ENCODE assay signal across 1 cellular context in the genomic region with DNA sequence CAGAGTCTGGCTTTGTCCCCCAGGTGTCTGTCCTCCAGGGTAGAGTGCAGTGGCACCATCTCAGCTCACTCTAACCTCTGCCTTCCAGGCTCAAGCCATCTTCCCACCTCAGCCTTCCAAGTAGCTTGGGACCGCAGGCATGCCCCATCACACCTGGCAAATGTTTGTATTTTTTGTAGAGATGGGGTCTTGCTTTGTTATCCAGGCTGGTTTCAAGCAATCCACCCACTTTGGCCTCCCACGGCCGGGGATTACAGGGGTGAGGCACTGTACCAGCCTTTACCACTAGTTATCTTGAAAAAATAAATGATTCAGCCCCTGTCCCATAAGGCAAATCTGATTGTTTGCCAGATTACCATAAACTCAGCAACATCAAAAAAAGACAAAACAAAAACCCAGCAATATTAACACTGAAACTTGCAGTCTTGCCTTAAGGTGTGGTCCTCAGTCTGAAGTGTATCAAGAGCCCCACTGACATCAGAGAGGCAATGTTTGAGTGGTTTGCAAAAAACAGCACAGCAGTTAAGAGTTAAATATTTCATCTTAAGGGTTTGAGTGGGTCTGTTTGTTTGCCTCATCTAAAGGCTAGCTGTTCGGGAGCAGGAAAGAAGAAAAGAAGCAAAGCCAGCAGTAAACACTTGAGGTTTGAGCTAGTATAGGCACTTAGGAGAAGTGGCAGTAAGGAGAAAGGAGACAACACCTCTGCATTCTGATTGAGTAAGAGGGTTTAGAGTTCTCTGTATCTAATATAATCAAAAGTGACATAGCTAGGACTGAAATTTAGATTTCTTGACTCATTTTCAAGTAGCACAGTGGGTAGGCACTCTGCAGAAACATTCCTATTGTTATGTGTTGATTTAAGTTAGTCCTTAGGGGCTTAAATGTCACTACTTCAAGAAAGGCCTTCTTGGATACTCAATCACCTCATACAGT.
TF ChIP-seq lines count a peak whose summit lies in the region.

No MANE protein-coding gene starts in this region.

TF ChIP-seq in GM12878, 131 proteins besides CTCF, POLR2A, EP300 and RAD21 (continued from another document):
- TF ChIP-seq, protein P1, sequence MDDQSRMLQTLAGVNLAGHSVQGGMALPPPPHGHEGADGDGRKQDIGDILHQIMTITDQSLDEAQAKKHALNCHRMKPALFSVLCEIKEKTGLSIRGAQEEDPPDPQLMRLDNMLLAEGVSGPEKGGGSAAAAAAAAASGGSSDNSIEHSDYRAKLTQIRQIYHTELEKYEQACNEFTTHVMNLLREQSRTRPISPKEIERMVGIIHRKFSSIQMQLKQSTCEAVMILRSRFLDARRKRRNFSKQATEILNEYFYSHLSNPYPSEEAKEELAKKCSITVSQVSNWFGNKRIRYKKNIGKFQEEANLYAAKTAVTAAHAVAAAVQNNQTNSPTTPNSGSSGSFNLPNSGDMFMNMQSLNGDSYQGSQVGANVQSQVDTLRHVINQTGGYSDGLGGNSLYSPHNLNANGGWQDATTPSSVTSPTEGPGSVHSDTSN (IDR thresholded peaks at IDR 0.05; ENCODE audit: insufficient replicate concordance, low read depth, low read length): no peak
- no peak for TF ChIP-seq RBBP5 (conservative IDR thresholded peaks at IDR 0.05)
- no peak for TF ChIP-seq NFYA (IDR thresholded peaks at IDR 0.05; ENCODE audit: borderline replicate concordance, low read depth, low read length)
- no peak for TF ChIP-seq HCFC1 (IDR thresholded peaks at IDR 0.05; ENCODE audit: low read length)
- TF ChIP-seq EZH2 (IDR thresholded peaks at IDR 0.05; ENCODE audit: borderline replicate concordance, control insufficient read depth, low read depth, low read length): no peak
- TF ChIP-seq NFXL1 (IDR thresholded peaks at IDR 0.05; ENCODE audit: borderline replicate concordance): no peak
- TF ChIP-seq, protein P2, sequence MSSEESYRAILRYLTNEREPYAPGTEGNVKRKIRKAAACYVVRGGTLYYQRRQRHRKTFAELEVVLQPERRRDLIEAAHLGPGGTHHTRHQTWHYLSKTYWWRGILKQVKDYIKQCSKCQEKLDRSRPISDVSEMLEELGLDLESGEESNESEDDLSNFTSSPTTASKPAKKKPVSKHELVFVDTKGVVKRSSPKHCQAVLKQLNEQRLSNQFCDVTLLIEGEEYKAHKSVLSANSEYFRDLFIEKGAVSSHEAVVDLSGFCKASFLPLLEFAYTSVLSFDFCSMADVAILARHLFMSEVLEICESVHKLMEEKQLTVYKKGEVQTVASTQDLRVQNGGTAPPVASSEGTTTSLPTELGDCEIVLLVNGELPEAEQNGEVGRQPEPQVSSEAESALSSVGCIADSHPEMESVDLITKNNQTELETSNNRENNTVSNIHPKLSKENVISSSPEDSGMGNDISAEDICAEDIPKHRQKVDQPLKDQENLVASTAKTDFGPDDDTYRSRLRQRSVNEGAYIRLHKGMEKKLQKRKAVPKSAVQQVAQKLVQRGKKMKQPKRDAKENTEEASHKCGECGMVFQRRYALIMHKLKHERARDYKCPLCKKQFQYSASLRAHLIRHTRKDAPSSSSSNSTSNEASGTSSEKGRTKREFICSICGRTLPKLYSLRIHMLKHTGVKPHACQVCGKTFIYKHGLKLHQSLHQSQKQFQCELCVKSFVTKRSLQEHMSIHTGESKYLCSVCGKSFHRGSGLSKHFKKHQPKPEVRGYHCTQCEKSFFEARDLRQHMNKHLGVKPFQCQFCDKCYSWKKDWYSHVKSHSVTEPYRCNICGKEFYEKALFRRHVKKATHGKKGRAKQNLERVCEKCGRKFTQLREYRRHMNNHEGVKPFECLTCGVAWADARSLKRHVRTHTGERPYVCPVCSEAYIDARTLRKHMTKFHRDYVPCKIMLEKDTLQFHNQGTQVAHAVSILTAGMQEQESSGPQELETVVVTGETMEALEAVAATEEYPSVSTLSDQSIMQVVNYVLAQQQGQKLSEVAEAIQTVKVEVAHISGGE (CRISPR knock-in tag; IDR thresholded peaks at IDR 0.05): no peak
- TF ChIP-seq, protein P3, sequence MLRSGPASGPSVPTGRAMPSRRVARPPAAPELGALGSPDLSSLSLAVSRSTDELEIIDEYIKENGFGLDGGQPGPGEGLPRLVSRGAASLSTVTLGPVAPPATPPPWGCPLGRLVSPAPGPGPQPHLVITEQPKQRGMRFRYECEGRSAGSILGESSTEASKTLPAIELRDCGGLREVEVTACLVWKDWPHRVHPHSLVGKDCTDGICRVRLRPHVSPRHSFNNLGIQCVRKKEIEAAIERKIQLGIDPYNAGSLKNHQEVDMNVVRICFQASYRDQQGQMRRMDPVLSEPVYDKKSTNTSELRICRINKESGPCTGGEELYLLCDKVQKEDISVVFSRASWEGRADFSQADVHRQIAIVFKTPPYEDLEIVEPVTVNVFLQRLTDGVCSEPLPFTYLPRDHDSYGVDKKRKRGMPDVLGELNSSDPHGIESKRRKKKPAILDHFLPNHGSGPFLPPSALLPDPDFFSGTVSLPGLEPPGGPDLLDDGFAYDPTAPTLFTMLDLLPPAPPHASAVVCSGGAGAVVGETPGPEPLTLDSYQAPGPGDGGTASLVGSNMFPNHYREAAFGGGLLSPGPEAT (IDR thresholded peaks at IDR 0.05; ENCODE audit: low read depth): no peak
- TF ChIP-seq NR2C1 (IDR thresholded peaks at IDR 0.05): no peak
- no peak for TF ChIP-seq CREM (IDR thresholded peaks at IDR 0.05; ENCODE audit: low read depth)
- TF ChIP-seq LARP7 (IDR thresholded peaks at IDR 0.05): no peak
- TF ChIP-seq SMC3 (IDR thresholded peaks at IDR 0.05; ENCODE audit: borderline replicate concordance, low read length): no peak
- TF ChIP-seq ZBED1 (IDR thresholded peaks at IDR 0.05; ENCODE audit: borderline replicate concordance): no peak
- no peak for TF ChIP-seq MEF2A (IDR thresholded peaks at IDR 0.05; ENCODE audit: insufficient read depth, low read depth, low read length)
- no peak for TF ChIP-seq IRF4 (IDR thresholded peaks at IDR 0.05; ENCODE audit: low read depth, low read length)
- no peak for TF ChIP-seq FOXM1 (IDR thresholded peaks at IDR 0.05; ENCODE audit: low read depth, low read length)
- TF ChIP-seq, protein P4, sequence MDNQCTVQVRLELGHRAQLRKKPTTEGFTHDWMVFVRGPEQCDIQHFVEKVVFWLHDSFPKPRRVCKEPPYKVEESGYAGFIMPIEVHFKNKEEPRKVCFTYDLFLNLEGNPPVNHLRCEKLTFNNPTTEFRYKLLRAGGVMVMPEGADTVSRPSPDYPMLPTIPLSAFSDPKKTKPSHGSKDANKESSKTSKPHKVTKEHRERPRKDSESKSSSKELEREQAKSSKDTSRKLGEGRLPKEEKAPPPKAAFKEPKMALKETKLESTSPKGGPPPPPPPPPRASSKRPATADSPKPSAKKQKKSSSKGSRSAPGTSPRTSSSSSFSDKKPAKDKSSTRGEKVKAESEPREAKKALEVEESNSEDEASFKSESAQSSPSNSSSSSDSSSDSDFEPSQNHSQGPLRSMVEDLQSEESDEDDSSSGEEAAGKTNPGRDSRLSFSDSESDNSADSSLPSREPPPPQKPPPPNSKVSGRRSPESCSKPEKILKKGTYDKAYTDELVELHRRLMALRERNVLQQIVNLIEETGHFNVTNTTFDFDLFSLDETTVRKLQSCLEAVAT (IDR thresholded peaks at IDR 0.05): no peak
- TF ChIP-seq SIN3A (IDR thresholded peaks at IDR 0.05; ENCODE audit: low read depth, low read length): no peak
